In genomic region chr2:135975702-135976101, GRCh38 we compare ENCODE assay signal across 24 cellular contexts.
"Had no signal": no experiment of that assay in that cellular context is flagged by ENCODE, and none has a peak within 500 bp of the region (broad histone marks: within the 10 kb centered on the region; RNA-seq: fewer than 3 reads in every experiment).

No MANE protein-coding gene starts in this region.

- H3K4me2 ChIP-seq: hepatocyte, smooth muscle cell had no signal

- H3K9me3 Mint-ChIP-seq: memory B cell, natural killer cell had no signal

- H3K27me3 Mint-ChIP-seq: memory B cell; progenitor cell of endocrine pancreas; stimulated activated naive B cell treated with anti-CD40 and anti-IgM and Interleukin-4, amounts not matched to agents 10 μg/mL and 1 μg/mL and 100 μg/mL, for 72 hours; stimulated activated naive CD8-positive, alpha-beta T cell treated with anti-CD3 and anti-CD28 coated beads, Interleukin-15, amount 100 ng/mL, for 72 hours had no signal

- H3K4me1 ChIP-seq: pancreas, testis, upper lobe of right lung, vagina had no signal

- FAIRE-seq: kidney, pancreas had no signal

- H3K27me3 ChIP-seq: hepatocyte, pancreas, testis, tibial nerve, upper lobe of right lung, vagina had no signal

- DNase-seq: dermis blood vessel endothelial cell; foreskin melanocyte; head of caudate nucleus; kidney; left cardiac atrium; left ventricle myocardium inferior; lower lobe of right lung; natural killer cell; nucleus accumbens; pancreas; right cardiac atrium; stimulated activated CD4-positive, alpha-beta T cell treated with anti-CD3 and anti-CD28 coated beads, Interleukin-4, amount 100 ng/mL, for 1 hour; stimulated activated naive B cell treated with anti-CD40 and anti-IgM and Interleukin-4, amounts not matched to agents 10 μg/mL and 1 μg/mL and 100 μg/mL, for 72 hours; stimulated activated naive CD8-positive, alpha-beta T cell treated with anti-CD3 and anti-CD28 coated beads, Interleukin-15, amount 100 ng/mL, for 72 hours; testis; upper lobe of right lung had no signal

- H3K9me3 ChIP-seq: pancreas, testis, upper lobe of right lung, vagina had no signal

- H3K27ac Mint-ChIP-seq: memory B cell; mesothelial cell of epicardium; natural killer cell; progenitor cell of endocrine pancreas; stimulated activated naive B cell treated with anti-CD40 and anti-IgM and Interleukin-4, amounts not matched to agents 10 μg/mL and 1 μg/mL and 100 μg/mL, for 72 hours; stimulated activated naive CD8-positive, alpha-beta T cell treated with anti-CD3 and anti-CD28 coated beads, Interleukin-15, amount 100 ng/mL, for 72 hours had no signal

- ATAC-seq: left cardiac atrium; lower lobe of right lung; natural killer cell; pancreas; right cardiac atrium; stimulated activated naive B cell treated with anti-CD40 and anti-IgM and Interleukin-4, amounts not matched to agents 10 μg/mL and 1 μg/mL and 100 μg/mL, for 72 hours; stimulated activated naive CD8-positive, alpha-beta T cell treated with anti-CD3 and anti-CD28 coated beads, Interleukin-15, amount 100 ng/mL, for 72 hours; upper lobe of right lung had no signal

- H3K27ac ChIP-seq: hepatocyte, left ventricle myocardium inferior, lower lobe of right lung, pancreas, testis, tibial nerve, upper lobe of right lung, vagina had no signal

- H3K4me3 ChIP-seq: hepatocyte, left ventricle myocardium inferior, lower lobe of right lung, pancreas, smooth muscle cell, testis, tibial nerve, upper lobe of right lung, vagina had no signal

- H2AFZ ChIP-seq: hepatocyte had no signal

- H3K4me3 Mint-ChIP-seq: mesothelial cell of epicardium; natural killer cell; neural crest cell; stimulated activated naive B cell treated with anti-CD40 and anti-IgM and Interleukin-4, amounts not matched to agents 10 μg/mL and 1 μg/mL and 100 μg/mL, for 72 hours; stimulated activated naive CD8-positive, alpha-beta T cell treated with anti-CD3 and anti-CD28 coated beads, Interleukin-15, amount 100 ng/mL, for 72 hours had no signal
